Comparison of ENCODE assay signal across 10 cellular contexts in genomic region chr14:68659021-68659931, GRCh38.
DNase-seq lines count a peak whose midpoint lies in the region; ATAC-seq and TF ChIP-seq lines count a peak whose summit lies in the region.
"Had no signal": no experiment of that assay in that cellular context is flagged by ENCODE, and none has a peak within 500 bp of the region (broad histone marks: within the 10 kb centered on the region; RNA-seq: fewer than 3 reads in every experiment).

No MANE protein-coding gene starts in this region.

- H3K4me3 Mint-ChIP-seq in nephron, result peak overlapping the region in 2 of 3 experiments; percentile 45
- H3K4me3 Mint-ChIP-seq: stimulated activated naive CD8-positive, alpha-beta T cell treated with anti-CD3 and anti-CD28 coated beads, Interleukin-15, Interleukin-2, amounts not matched to agents 100 ng/mL and 50 ng/mL, for 24 hours had no signal

- no peak for TF ChIP-seq POLR2A in upper lobe of left lung (IDR thresholded peaks at IDR 0.05)

- H3K36me3 Mint-ChIP-seq in nephron (ENCODE audit: low read depth), result no peaks in the 10 kb centered on the region

- peak; percentile 33 for DNase-seq in adipocyte (ENCODE audit: low read depth)
- peak; percentile 51 for DNase-seq in fibroblast of mammary gland (ENCODE audit: low read depth)
- DNase-seq in upper lobe of left lung, result peak in 1 of 2 donors; percentile 43
- no peak for DNase-seq in AML-193 (lab: John Stamatoyannopoulos, UW)
- DNase-seq: DMS153, NCI-H187 had no signal

- ATAC-seq in upper lobe of left lung (ENCODE audit: low FRiP score in 2 of 2), result no peak
- ATAC-seq in HG03108 (IDR thresholded peaks at IDR 0.05; ENCODE audit: unreplicated experiment), result no peak
- no peak for ATAC-seq in HG03469 (IDR thresholded peaks at IDR 0.05; ENCODE audit: unreplicated experiment)

- TF ChIP-seq CTCF in fibroblast of mammary gland (conservative IDR thresholded peaks at IDR 0.05; ENCODE audit: control insufficient read depth, insufficient read depth, low read depth, low read length), result no peak
- TF ChIP-seq CTCF in nephron (IDR thresholded peaks at IDR 0.05; ENCODE audit: unreplicated experiment in 3 of 3), result peak in 2 of 3 experiments; percentile 16 to 22
- TF ChIP-seq CTCF in upper lobe of left lung (IDR thresholded peaks at IDR 0.05), result no peak

- H3K36me3 ChIP-seq in adipocyte (ENCODE audit: control insufficient read depth, insufficient read depth, low read length, severe bottlenecking) (no peaks in the 10 kb centered on the region), upper lobe of left lung (no peaks in the 10 kb centered on the region)

- H3K9me3 ChIP-seq in adipocyte (ENCODE audit: control insufficient read depth, low read length), result no peaks in the 10 kb centered on the region
- H3K9me3 ChIP-seq in upper lobe of left lung, result no peaks in the 10 kb centered on the region

- peak overlapping the region; percentile 10 to 69 (median 56) for H3K27ac ChIP-seq in upper lobe of left lung

- peaks cover 87% of the 10 kb centered on the region for H3K4me1 Mint-ChIP-seq in nephron

- H3K27me3 ChIP-seq in adipocyte (replicated peaks; ENCODE audit: control insufficient read depth, insufficient read depth, low read length) (no peaks in the 10 kb centered on the region), upper lobe of left lung (no peaks in the 10 kb centered on the region)

- TF ChIP-seq EP300 in upper lobe of left lung (IDR thresholded peaks at IDR 0.05), result no peak

- H3K9me3 Mint-ChIP-seq in nephron, result no peaks in the 10 kb centered on the region
- H3K9me3 Mint-ChIP-seq: stimulated activated naive CD8-positive, alpha-beta T cell treated with anti-CD3 and anti-CD28 coated beads, Interleukin-15, Interleukin-2, amounts not matched to agents 100 ng/mL and 50 ng/mL, for 24 hours had no signal

- WGBS in upper lobe of left lung, 2 donors, result 48 to 58% methylated on average over 11 to 18 of the region's 18 CpGs

- peak overlapping the region; percentile 94 to 98 (median 98) for H3K27ac Mint-ChIP-seq in nephron
- H3K27ac Mint-ChIP-seq: stimulated activated naive CD8-positive, alpha-beta T cell treated with anti-CD3 and anti-CD28 coated beads, Interleukin-15, Interleukin-2, amounts not matched to agents 100 ng/mL and 50 ng/mL, for 24 hours had no signal

- peaks cover 23% of the 10 kb centered on the region for H3K4me1 ChIP-seq in adipocyte (ENCODE audit: control insufficient read depth, insufficient read depth, low read length)
- peaks cover 9 to 18% (median 16%) of the 10 kb centered on the region in 4 donors for H3K4me1 ChIP-seq in upper lobe of left lung

- H3K27me3 Mint-ChIP-seq in nephron (ENCODE audit: low read depth), result no peaks in the 10 kb centered on the region
- H3K27me3 Mint-ChIP-seq: stimulated activated naive CD8-positive, alpha-beta T cell treated with anti-CD3 and anti-CD28 coated beads, Interleukin-15, Interleukin-2, amounts not matched to agents 100 ng/mL and 50 ng/mL, for 24 hours had no signal

- H3K4me3 ChIP-seq in adipocyte (ENCODE audit: low read length) (no peak overlapping the region), fibroblast of mammary gland (ENCODE audit: control insufficient read depth, low read depth, low read length) (no peak overlapping the region), upper lobe of left lung (no peak overlapping the region)

- H3K9ac ChIP-seq in adipocyte (ENCODE audit: low read length), result peak overlapping the region; percentile 4

Comparison
In these comparisons a context has a peak if more than half of its experiments do, and no peak if none do; other contexts are left out.
1. DNase-seq: peak in adipocyte (single experiment) and fibroblast of mammary gland (single experiment); none in AML-193 (0 of 2).
2. CTCF ChIP-seq: peak in nephron (2 of 3); none in fibroblast of mammary gland (single experiment) and upper lobe of left lung (0 of 6).